In the genomic region with DNA sequence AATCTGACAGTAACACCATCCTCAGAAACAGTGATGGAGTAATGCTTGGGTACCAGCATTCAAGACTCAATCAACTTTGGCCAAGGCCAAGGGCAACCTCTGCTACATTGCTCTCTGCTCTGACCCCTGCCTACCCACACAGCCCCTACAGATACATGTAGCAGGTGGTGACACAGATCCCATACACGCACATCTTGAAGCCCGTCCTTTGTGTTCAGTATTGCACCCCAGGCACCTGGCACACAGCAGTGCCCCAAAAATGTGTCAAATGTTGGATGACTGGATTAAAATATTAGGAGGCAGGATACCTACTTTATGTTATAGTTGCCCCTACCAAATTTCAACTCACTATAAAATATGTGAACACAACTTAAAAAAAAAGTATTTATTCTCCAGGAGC, we compare ENCODE assay signal across 19 cellular contexts.
"Had no signal": no experiment of that assay in that cellular context is flagged by ENCODE, and none has a peak within 500 bp of the region (broad histone marks: within the 10 kb centered on the region; RNA-seq: fewer than 3 reads in every experiment).

No MANE protein-coding gene starts in this region.

- H3K36me3 ChIP-seq: MG63 had no signal

- H3K4me3 ChIP-seq: MG63 had no signal

- DNase-seq: IMR-90, Karpas-422, KG1, MG63, NCI-H1092, NCI-H1417 treated with DMSO at 0.1 percent for 48 hours, NCI-H146, NCI-H1694 treated with DMSO at 0.1 percent for 48 hours, NCI-H1930, NCI-H2081, NCI-H2107, NCI-H2227 treated with DMSO at 0.1 percent for 48 hours, NCI-H524, NCI-H526 treated with DMSO at 0.1 percent for 48 hours, NCI-H748 treated with DMSO at 0.1 percent for 48 hours, RPMI8226, SHP77, SK-N-SH had no signal

- ATAC-seq: HepG2 had no signal

- H3K9me3 ChIP-seq: MG63, SK-N-SH had no signal
